9 cellular contexts compared by ENCODE assay signal in the genomic region with DNA sequence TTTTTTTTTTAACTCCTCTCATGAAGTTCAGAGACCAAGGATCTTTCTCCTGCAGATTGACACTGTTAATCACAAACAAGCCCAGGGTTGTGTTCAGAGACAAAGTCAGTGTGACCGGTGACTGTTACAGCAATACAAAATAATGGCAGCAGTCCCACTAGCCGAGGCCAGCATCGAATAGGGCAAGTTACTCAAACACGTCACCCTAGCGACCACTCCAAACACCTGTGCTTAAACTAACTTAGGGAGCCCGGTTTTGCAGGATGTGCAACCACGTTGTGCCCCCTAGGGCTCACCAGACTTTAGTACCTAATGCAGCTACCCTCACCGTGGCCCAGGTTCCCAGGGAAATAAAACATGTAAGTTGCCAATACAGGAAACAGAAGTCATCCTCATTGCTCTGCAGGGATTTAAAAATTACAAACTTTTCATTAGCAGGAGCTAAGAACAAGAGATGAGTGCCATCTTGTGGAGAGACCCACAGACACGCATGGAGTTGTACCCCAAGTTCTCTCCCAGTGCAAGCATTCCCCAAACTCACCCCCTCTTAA. TPM values are rescaled to one million over a fixed set of nuclear protein-coding genes. Genes with fewer than 3 reads are reported as not detected.
A peak's percentile ranks its signal among the peaks of the same experiment; 100 is the strongest.
DNase-seq lines count a peak whose midpoint lies in the region; ATAC-seq and TF ChIP-seq lines count a peak whose summit lies in the region.
"Had no signal": no experiment of that assay in that cellular context is flagged by ENCODE, and none has a peak within 500 bp of the region (broad histone marks: within the 10 kb centered on the region; RNA-seq: fewer than 3 reads in every experiment).

No MANE protein-coding gene starts in this region.

- no peaks in the 10 kb centered on the region for H3F3A ChIP-seq in Loucy (ENCODE audit: low read depth)

- DNase-seq in BE2C (no peak), epithelial cell of esophagus (ENCODE audit: low read depth) (peak; percentile 49), mucosa of descending colon (peak in 1 of 3 donors; percentile 30), NCI-H226 (no peak), NCI-H128 (lab: John Stamatoyannopoulos, UW; ENCODE audit: unreplicated experiment) (no peak)

- ATAC-seq in mucosa of descending colon (peak; percentile 21), HG03108 (IDR thresholded peaks at IDR 0.05; ENCODE audit: unreplicated experiment) (no peak), HG03025 (IDR thresholded peaks at IDR 0.05; ENCODE audit: low FRiP score, unreplicated experiment) (no peak)

- H3K9ac ChIP-seq in Loucy (ENCODE audit: low read depth, low read length, poor library complexity, severe bottlenecking) = no peak overlapping the region
- H3K9ac ChIP-seq: parathyroid adenoma had no signal

- H2AFZ ChIP-seq in Loucy (ENCODE audit: low read length) = no peak overlapping the region
- H2AFZ ChIP-seq: parathyroid adenoma had no signal

- no peak overlapping the region for H3K4me3 ChIP-seq in BE2C (ENCODE audit: low read depth, low read length)
- no peak overlapping the region for H3K4me3 ChIP-seq in Loucy (ENCODE audit: low read length, poor library complexity, severe bottlenecking)
- H3K4me3 ChIP-seq in epithelial cell of esophagus (ENCODE audit: low read length) = no peak overlapping the region
- H3K4me3 ChIP-seq in mucosa of descending colon = no peak overlapping the region

- no peaks in the 10 kb centered on the region for H3K27me3 ChIP-seq in BE2C
- no peaks in the 10 kb centered on the region for H3K27me3 ChIP-seq in Loucy (ENCODE audit: insufficient read depth, low read length, poor library complexity, severe bottlenecking)

- no peaks in the 10 kb centered on the region for H4K20me1 ChIP-seq in Loucy (ENCODE audit: insufficient read depth, low read length, poor library complexity, severe bottlenecking)

- H3K9me2 ChIP-seq in Loucy (replicated peaks; ENCODE audit: low read depth, low read length) = no peaks in the 10 kb centered on the region

- TF ChIP-seq CTCF in BE2C (IDR thresholded peaks at IDR 0.05; ENCODE audit: low read depth, low read length) = 0 out of 2 replicates have a peak, but pooled peaks have one; percentile 9
- TF ChIP-seq CTCF in Loucy (conservative IDR thresholded peaks at IDR 0.05; ENCODE audit: low read length) = peak; percentile 61
- peak; percentile 58 for TF ChIP-seq CTCF in epithelial cell of esophagus (IDR thresholded peaks at IDR 0.05; ENCODE audit: insufficient read depth, low read depth, low read length, missing control alignments)
- TF ChIP-seq CTCF in mucosa of descending colon (IDR thresholded peaks at IDR 0.05) = no peak

- H3K9me3 ChIP-seq in BE2C (no peaks in the 10 kb centered on the region), Loucy (ENCODE audit: insufficient read depth, low read depth, low read length) (no peaks in the 10 kb centered on the region), mucosa of descending colon (no peaks in the 10 kb centered on the region)

- H3K36me3 ChIP-seq in BE2C (no peaks in the 10 kb centered on the region), Loucy (ENCODE audit: insufficient read depth, low read length) (no peaks in the 10 kb centered on the region), mucosa of descending colon (ENCODE audit: low read depth) (no peaks in the 10 kb centered on the region)

- H3K4me2 ChIP-seq in Loucy (ENCODE audit: low read depth, low read length, poor library complexity, severe bottlenecking) = no peak overlapping the region

- H3K79me2 ChIP-seq in Loucy (ENCODE audit: insufficient read depth, low read length) = no peaks in the 10 kb centered on the region
- H3K79me2 ChIP-seq: parathyroid adenoma had no signal

- H3K4me1 ChIP-seq in BE2C = no peaks in the 10 kb centered on the region
- H3K4me1 ChIP-seq in Loucy (ENCODE audit: insufficient read depth, low read length, poor library complexity, severe bottlenecking) = no peaks in the 10 kb centered on the region
- peaks cover 13% of the 10 kb centered on the region for H3K4me1 ChIP-seq in mucosa of descending colon (ENCODE audit: low read depth)
- H3K4me1 ChIP-seq: parathyroid adenoma had no signal

- intact Hi-C loops in mucosa of descending colon (cut with DNase I, micrococcal nuclease) = loop anchor here in 1 of 2 donors (5.0 kb wide), 1 partner anchor 145 kb away; no protein-coding TSS in a partner anchor

RNA-seq across cellular contexts. Expression of gene FAM50B, which starts 38.1 kb away (rescaled TPM):
- polyA plus RNA-seq in BE2C (2012; ENCODE audit: insufficient read depth, insufficient read length, low read depth) = 53.6 TPM
- 10 to 100 TPM in 1 of 3 donors, 1 to 10 TPM in 2; 3.2 to 14.2 (median 3.3) TPM for total RNA-seq in mucosa of descending colon
